In genomic region chr10:60937022-60937421, GRCh38 we compare ENCODE assay signal across 1 cellular context.
TF ChIP-seq lines count a peak whose summit lies in the region.

No MANE protein-coding gene starts in this region.

TF ChIP-seq in SK-N-SH, 30 proteins besides CTCF, POLR2A, EP300 and RAD21 (continued from another document):
- TF ChIP-seq RFX5 (IDR thresholded peaks at IDR 0.05; ENCODE audit: low read length) (no peak), ZBTB33 (IDR thresholded peaks at IDR 0.05; ENCODE audit: borderline replicate concordance, low read depth) (no peak), TAF1 (IDR thresholded peaks at IDR 0.05; ENCODE audit: borderline replicate concordance, low read depth, low read length) (no peak), MEF2A (IDR thresholded peaks at IDR 0.05; ENCODE audit: borderline replicate concordance, low read depth) (no peak)
